ENCODE assay signal across 8 cellular contexts in genomic region chr1:202968351-202968750, GRCh38. TPM values are rescaled to one million over a fixed set of nuclear protein-coding genes. Genes with fewer than 3 reads are reported as not detected.
DNase-seq lines count a peak whose midpoint lies in the region; ATAC-seq and TF ChIP-seq lines count a peak whose summit lies in the region.
"Had no signal": no experiment of that assay in that cellular context is flagged by ENCODE, and none has a peak within 500 bp of the region (broad histone marks: within the 10 kb centered on the region; RNA-seq: fewer than 3 reads in every experiment).

No MANE protein-coding gene starts in this region.

- H3K27me3 ChIP-seq in left ventricle myocardium inferior (ENCODE audit: low read depth) = no peaks in the 10 kb centered on the region
- no peaks in the 10 kb centered on the region for H3K27me3 ChIP-seq in upper lobe of right lung

- no peak for TF ChIP-seq CTCF in left ventricle myocardium inferior (IDR thresholded peaks at IDR 0.05; ENCODE audit: borderline replicate concordance)
- TF ChIP-seq CTCF in upper lobe of right lung (IDR thresholded peaks at IDR 0.05) = no peak
- TF ChIP-seq CTCF in lower leg skin (IDR thresholded peaks at IDR 0.05) = no peak

- peaks cover 13% of the 10 kb centered on the region for H3K36me3 ChIP-seq in left ventricle myocardium inferior
- peaks cover 18% of the 10 kb centered on the region for H3K36me3 ChIP-seq in upper lobe of right lung

- peak overlapping the region in 4 of 6 donors; percentile 12 to 88 (median 57) for H3K27ac Mint-ChIP-seq in immature natural killer cell

- H3K36me3 Mint-ChIP-seq in immature natural killer cell = peaks cover 0 to 4% (median 3%) of the 10 kb centered on the region in 3 donors

- 63 to 72% methylated on average over 3 of the region's 3 CpGs for WGBS in lower leg skin, 2 donors

- H3K27me3 Mint-ChIP-seq in immature natural killer cell (ENCODE audit: low read depth in 3 of 3) = peaks cover 5% of the 10 kb centered on the region in 3 donors

- TF ChIP-seq POLR2A in lower leg skin (IDR thresholded peaks at IDR 0.05) = no peak

- DNase-seq in left ventricle myocardium inferior = no peak
- no peak for DNase-seq in Right ventricle myocardium superior
- no peak for DNase-seq in immature natural killer cell
- no peak for DNase-seq in upper lobe of right lung
- DNase-seq in lower leg skin (ENCODE audit: low spot score in 2 of 2) = no peak
- DNase-seq in NCI-H1436 (lab: John Stamatoyannopoulos, UW) = no peak

- H3K4me3 Mint-ChIP-seq in immature natural killer cell = peak overlapping the region; percentile 90 to 97 (median 93)

- H3K4me1 Mint-ChIP-seq in immature natural killer cell = peaks cover 18 to 30% of the 10 kb centered on the region in 2 donors

- H3K27ac ChIP-seq in left ventricle myocardium inferior (replicated peaks) (peak overlapping the region; percentile 97), upper lobe of right lung (peak overlapping the region; percentile 87)
- H3K27ac ChIP-seq: SK-N-MC had no signal

- H3K4me3 ChIP-seq in left ventricle myocardium inferior (peak overlapping the region; percentile 99), upper lobe of right lung (no peak overlapping the region), lower leg skin (ENCODE audit: low read depth, poor library complexity, severe bottlenecking) (no peak overlapping the region)

- no peaks in the 10 kb centered on the region for H3K9me3 Mint-ChIP-seq in immature natural killer cell

- H3K4me1 ChIP-seq in left ventricle myocardium inferior (peaks cover 51% of the 10 kb centered on the region), upper lobe of right lung (peaks cover 22% of the 10 kb centered on the region)

- intact Hi-C loops in left ventricle myocardium inferior (cut with micrococcal nuclease) (no loop called here), Right ventricle myocardium superior (cut with DNase I) (no loop called here), upper lobe of right lung (cut with DNase I) (no loop called here), lower leg skin (cut with DNase I; ENCODE audit: low total_unique reads) (loop anchor here (5.0 kb wide), 1 partner anchor 41 kb away; the partner anchor contains the start of gene KLHL12)

- ATAC-seq in Right ventricle myocardium superior (ENCODE audit: poor library complexity) = no peak
- no peak for ATAC-seq in upper lobe of right lung

- no peaks in the 10 kb centered on the region for H3K9me3 ChIP-seq in left ventricle myocardium inferior (replicated peaks)
- H3K9me3 ChIP-seq in upper lobe of right lung = no peaks in the 10 kb centered on the region
- H3K9me3 ChIP-seq: mucosa of descending colon had no signal

RNA-seq across cellular contexts. Expression of gene CYB5R1, which starts 1.3 kb away (rescaled TPM):
- 174 TPM for total RNA-seq in left ventricle myocardium inferior
- 118 TPM for total RNA-seq in Right ventricle myocardium superior
- 10 to 100 TPM; 34.6 to 51.0 (median 48.1) TPM for polyA plus RNA-seq in immature natural killer cell
- 71.8 TPM for total RNA-seq in upper lobe of right lung
- total RNA-seq in lower leg skin = 100 to 1,000 TPM; 170 to 203 (median 188) TPM

RNA-seq across cellular contexts. Expression of gene ADIPOR1, which starts 10.2 kb away (rescaled TPM):
- total RNA-seq in left ventricle myocardium inferior = 87.0 TPM
- 76.6 TPM for total RNA-seq in Right ventricle myocardium superior
- 100 to 1,000 TPM in 1 of 3 donors, 10 to 100 TPM in 2; 81.5 to 149 (median 95.0) TPM for polyA plus RNA-seq in immature natural killer cell
- 126 TPM for total RNA-seq in upper lobe of right lung
- 100 to 1,000 TPM; 173 to 189 (median 176) TPM for total RNA-seq in lower leg skin

RNA-seq across cellular contexts. Expression of gene TMEM183A, which starts 38.8 kb away (rescaled TPM):
- 21.8 TPM for total RNA-seq in left ventricle myocardium inferior
- 21.8 TPM for total RNA-seq in Right ventricle myocardium superior
- polyA plus RNA-seq in immature natural killer cell = 10 to 100 TPM; 55.0 to 83.2 (median 64.2) TPM
- total RNA-seq in upper lobe of right lung = 50.4 TPM
- 10 to 100 TPM; 48.8 to 69.3 (median 61.1) TPM for total RNA-seq in lower leg skin

RNA-seq across cellular contexts. Expression of gene KLHL12, which starts 41.3 kb away (rescaled TPM):
- total RNA-seq in left ventricle myocardium inferior (22.7 TPM), Right ventricle myocardium superior (19.4 TPM), upper lobe of right lung (24.4 TPM), lower leg skin (10 to 100 TPM; 11.7 to 15.7 (median 15.0) TPM)
- 10 to 100 TPM; 10.7 to 27.7 (median 16.5) TPM for polyA plus RNA-seq in immature natural killer cell

RNA-seq across cellular contexts. Expression of gene PPFIA4, which starts 57.9 kb away (rescaled TPM):
- total RNA-seq in left ventricle myocardium inferior (24.8 TPM), Right ventricle myocardium superior (19.3 TPM), upper lobe of right lung (1.3 TPM), lower leg skin (1 to 10 TPM; 1.7 to 4.0 (median 2.8) TPM)
- not detected for polyA plus RNA-seq in immature natural killer cell
